In genomic region chr10:112203328-112204076, GRCh38 we compare ENCODE assay signal across 10 cellular contexts.
DNase-seq lines count a peak whose midpoint lies in the region; ATAC-seq and TF ChIP-seq lines count a peak whose summit lies in the region.
"Had no signal": no experiment of that assay in that cellular context is flagged by ENCODE, and none has a peak within 500 bp of the region (broad histone marks: within the 10 kb centered on the region; RNA-seq: fewer than 3 reads in every experiment).

No MANE protein-coding gene starts in this region.

- H3K4me3 ChIP-seq in GM12865 (ENCODE audit: low read depth, low read length) (no peak overlapping the region), OCI-LY3 (ENCODE audit: low read length) (peak overlapping the region; percentile 68)
- H3K4me3 ChIP-seq: BLaER1 treated with 17β-estradiol and CSF1 and Interleukin-3, amounts not matched to agents 10 nM and 100 nM had no signal

- H3K27me3 ChIP-seq in OCI-LY3 (ENCODE audit: low read depth, low read length): no peaks in the 10 kb centered on the region
- H3K27me3 ChIP-seq: BLaER1 treated with 17β-estradiol and CSF1 and Interleukin-3, amounts not matched to agents 10 nM and 100 nM had no signal

- peaks cover 37% of the 10 kb centered on the region for H3K4me1 ChIP-seq in OCI-LY3 (ENCODE audit: low read length)

- peak overlapping the region; percentile 98 for H3K4me2 ChIP-seq in OCI-LY3 (ENCODE audit: low read length)

- H4K20me1 ChIP-seq in OCI-LY3 (ENCODE audit: insufficient read depth, low read length): no peaks in the 10 kb centered on the region
- H4K20me1 ChIP-seq: BLaER1 treated with 17β-estradiol and CSF1 and Interleukin-3, amounts not matched to agents 10 nM and 100 nM had no signal

- TF ChIP-seq CTCF in GM12865 (IDR thresholded peaks at IDR 0.05; ENCODE audit: insufficient read depth, low read depth, low read length, missing control alignments) (no peak), OCI-LY3 (IDR thresholded peaks at IDR 0.05; ENCODE audit: low read depth, low read length) (no peak)

- no peak overlapping the region for H2AFZ ChIP-seq in OCI-LY3 (ENCODE audit: low read depth, low read length)

- no peaks in the 10 kb centered on the region for H3K79me2 ChIP-seq in OCI-LY3 (ENCODE audit: low read length)

- peak overlapping the region; percentile 77 for H3K9ac ChIP-seq in OCI-LY3 (ENCODE audit: low read length)
- H3K9ac ChIP-seq: BLaER1 treated with 17β-estradiol and CSF1 and Interleukin-3, amounts not matched to agents 10 nM and 100 nM had no signal

- ATAC-seq in GM19452 (IDR thresholded peaks at IDR 0.05; ENCODE audit: unreplicated experiment) (peak; percentile 70), HG02973 (IDR thresholded peaks at IDR 0.05; ENCODE audit: unreplicated experiment) (peak; percentile 64), SK-N-SH treated with all-trans-retinoic acid at 6 μM for 48 hours (no peak)

- peak overlapping the region; percentile 99 for H3K27ac ChIP-seq in OCI-LY3 (ENCODE audit: low read length)
- H3K27ac ChIP-seq: BLaER1 treated with 17β-estradiol and CSF1 and Interleukin-3, amounts not matched to agents 10 nM and 100 nM had no signal

- no peaks in the 10 kb centered on the region for H3K9me3 ChIP-seq in OCI-LY3 (ENCODE audit: insufficient read depth, low read length)
- H3K9me3 ChIP-seq: BLaER1 treated with 17β-estradiol and CSF1 and Interleukin-3, amounts not matched to agents 10 nM and 100 nM had no signal

- H3K36me3 ChIP-seq in OCI-LY3 (replicated peaks; ENCODE audit: low read depth, low read length): no peaks in the 10 kb centered on the region
- H3K36me3 ChIP-seq: BLaER1 treated with 17β-estradiol and CSF1 and Interleukin-3, amounts not matched to agents 10 nM and 100 nM had no signal

- DNase-seq in GM12865 (ENCODE audit: low read depth) (peak; percentile 24), AG20443 (ENCODE audit: low spot score) (no peak), HUDEP-2 (lab: John Stamatoyannopoulos, UW; ENCODE audit: unreplicated experiment in 76 of 76) (no peak)
- DNase-seq in activated CD8-positive, alpha-beta memory T cell treated with anti-CD3 and anti-CD28 coated beads, Interleukin-2, amount 50 U/mL, for 4 hours: no peak
- DNase-seq: NK-92 treated with Interleukin-12 subunit alpha and Interleukin-12 subunit beta, amount 100 ng/mL, for 24 hours had no signal

TF ChIP-seq in SK-N-SH treated with all-trans-retinoic acid at 6 μM for 48 hours, 23 proteins besides CTCF, POLR2A, EP300 and RAD21:
- TF ChIP-seq CREB5 (CRISPR knock-in tag; IDR thresholded peaks at IDR 0.05; ENCODE audit: low read depth) (no peak), TSHZ2 (CRISPR knock-in tag; IDR thresholded peaks at IDR 0.05) (no peak), SNAI2 (CRISPR knock-in tag; IDR thresholded peaks at IDR 0.05) (no peak), ZFP30 (CRISPR knock-in tag; IDR thresholded peaks at IDR 0.05) (no peak), ARNTL (CRISPR knock-in tag; IDR thresholded peaks at IDR 0.05; ENCODE audit: borderline replicate concordance, low read depth) (no peak), TCF4 (CRISPR knock-in tag; IDR thresholded peaks at IDR 0.05; ENCODE audit: borderline replicate concordance) (no peak)
